1 cellular context compared by ENCODE assay signal in genomic region chr1:234725177-234726132, GRCh38.
TF ChIP-seq lines count a peak whose summit lies in the region.

No MANE protein-coding gene starts in this region.

TF ChIP-seq in GM12878, 131 proteins besides CTCF, POLR2A, EP300 and RAD21 (continued from another document and continues in another):
- TF ChIP-seq ZNF687 (IDR thresholded peaks at IDR 0.05) (peak; percentile 72), ZNF592 (IDR thresholded peaks at IDR 0.05) (no peak), ZBTB11 (CRISPR knock-in tag; IDR thresholded peaks at IDR 0.05) (no peak), NFYA (IDR thresholded peaks at IDR 0.05; ENCODE audit: borderline replicate concordance, low read depth, low read length) (no peak), RUNX3 (IDR thresholded peaks at IDR 0.05; ENCODE audit: low read length) (no peak), RAD51 (IDR thresholded peaks at IDR 0.05) (no peak), HDAC6 (IDR thresholded peaks at IDR 0.05; ENCODE audit: unreplicated experiment) (no peak), BMI1 (IDR thresholded peaks at IDR 0.05; ENCODE audit: borderline replicate concordance) (no peak), YBX1 (IDR thresholded peaks at IDR 0.05) (no peak), JUNB (IDR thresholded peaks at IDR 0.05) (no peak), IRF3 (IDR thresholded peaks at IDR 0.05) (no peak), CEBPB (IDR thresholded peaks at IDR 0.05; ENCODE audit: borderline replicate concordance in 1 of 2, low read depth in 2 of 2, low read length in 2 of 2) (no peak), RELA (IDR thresholded peaks at IDR 0.05; ENCODE audit: borderline replicate concordance, partially characterized antibody) (no peak), BRCA1 (IDR thresholded peaks at IDR 0.05; ENCODE audit: low read depth, low read length) (no peak), BCLAF1 (IDR thresholded peaks at IDR 0.05) (no peak), TBL1XR1 (IDR thresholded peaks at IDR 0.05; ENCODE audit: low read depth, low read length) (no peak), IKZF1 (conservative IDR thresholded peaks at IDR 0.05) (peak; percentile 4; the same call in 1 of the 2 replicates), TAF1 (IDR thresholded peaks at IDR 0.05; ENCODE audit: borderline replicate concordance, low read depth, low read length) (no peak), CBX5 (IDR thresholded peaks at IDR 0.05; ENCODE audit: low read depth) (no peak), HDGF (IDR thresholded peaks at IDR 0.05) (peak; percentile 18; the same call in 1 of the 2 replicates), MEF2B (IDR thresholded peaks at IDR 0.05; ENCODE audit: partially characterized antibody, poor library complexity, severe bottlenecking) (peak; percentile 9), RELB (IDR thresholded peaks at IDR 0.05; ENCODE audit: low read depth) (no peak; the same call in 1 of the 2 replicates), ATF2 (IDR thresholded peaks at IDR 0.05; ENCODE audit: low read length) (no peak), USF2 (IDR thresholded peaks at IDR 0.05; ENCODE audit: borderline replicate concordance, low read depth, low read length) (no peak), MTA2 (IDR thresholded peaks at IDR 0.05; ENCODE audit: low read depth) (peak; percentile 53; the same call in 1 of the 2 replicates), CHD2 (IDR thresholded peaks at IDR 0.05; ENCODE audit: borderline replicate concordance, low read depth, low read length) (no peak), CBX3 (IDR thresholded peaks at IDR 0.05; ENCODE audit: borderline replicate concordance, low read depth) (no peak), NKRF (conservative IDR thresholded peaks at IDR 0.05) (no peak), ZNF274 (IDR thresholded peaks at IDR 0.05; ENCODE audit: insufficient read depth, insufficient read length) (no peak), KLF5 (IDR thresholded peaks at IDR 0.05; ENCODE audit: partially characterized antibody) (no peak), NRF1 (conservative IDR thresholded peaks at IDR 0.05; ENCODE audit: low read depth, low read length) (no peak), SREBF1 (IDR thresholded peaks at IDR 0.05; ENCODE audit: low read length) (no peak), MYC (IDR thresholded peaks at IDR 0.05; ENCODE audit: insufficient read depth, insufficient read length, insufficient replicate concordance, low read length, severe bottlenecking) (no peak)
